In the genomic region with DNA sequence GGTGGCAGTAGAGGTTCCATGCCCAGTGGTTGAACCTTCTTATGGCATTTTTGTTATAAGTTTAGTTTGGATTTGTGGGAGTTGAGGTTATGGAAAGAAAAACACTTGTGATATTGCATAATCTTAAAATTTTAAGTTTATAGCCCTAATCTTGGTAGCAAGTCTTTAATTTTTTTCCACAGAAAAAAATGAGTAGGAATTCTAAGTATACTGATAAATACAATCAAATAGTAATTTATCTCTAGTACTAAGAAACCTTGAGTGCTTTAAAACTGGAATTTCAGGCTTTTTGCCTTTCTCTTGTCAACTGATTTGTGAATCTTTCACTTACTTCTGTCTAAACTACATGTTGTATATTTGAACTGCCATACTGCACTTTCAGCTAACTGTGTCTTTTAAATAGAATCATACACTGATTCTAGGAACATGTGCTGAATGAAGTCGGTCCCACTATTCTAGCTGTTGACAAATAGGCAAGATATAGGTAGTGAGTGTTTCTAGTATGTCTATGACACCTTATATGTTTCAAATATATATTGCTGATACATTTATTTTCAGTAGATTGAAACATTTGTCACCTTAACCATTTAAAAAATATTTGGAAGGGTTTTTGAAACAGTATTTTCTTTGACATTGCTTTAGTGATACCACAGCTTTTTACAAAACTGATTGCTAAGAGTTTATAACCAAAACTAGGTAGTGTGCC, we compare ENCODE assay signal across 1 cellular context.
TF ChIP-seq lines count a peak whose summit lies in the region.

No MANE protein-coding gene starts in this region.

TF ChIP-seq in K562, 482 proteins besides CTCF, POLR2A, EP300 and RAD21 (continues in another document):
- TF ChIP-seq ZNF316 (IDR thresholded peaks at IDR 0.05) (peak; percentile 81), CEBPG (CRISPR knock-in tag; IDR thresholded peaks at IDR 0.05) (no peak), CEBPG (tag; conservative IDR thresholded peaks at IDR 0.05 in 1 of 2, IDR thresholded peaks at IDR 0.05 in 1 of 2) (peak; percentile 61 to 87; a peak in 2 of 4 replicates), ETV1 (tag; conservative IDR thresholded peaks at IDR 0.05; ENCODE audit: low read depth) (no peak), HDGF (IDR thresholded peaks at IDR 0.05) (no peak), MAFF (IDR thresholded peaks at IDR 0.05; ENCODE audit: low read length) (no peak), SMAD4 (CRISPR knock-in tag; conservative IDR thresholded peaks at IDR 0.05) (no peak), CEBPB (tag; IDR thresholded peaks at IDR 0.05) (peak; percentile 80), MTA2 (IDR thresholded peaks at IDR 0.05; ENCODE audit: low read depth) (no peak), ZKSCAN3 (CRISPR knock-in tag; IDR thresholded peaks at IDR 0.05) (no peak), NRF1 (conservative IDR thresholded peaks at IDR 0.05 in 1 of 2, IDR thresholded peaks at IDR 0.05 in 1 of 2) (no peak), ZNF444 (CRISPR knock-in tag; IDR thresholded peaks at IDR 0.05) (no peak)
- TF ChIP-seq, protein P1, sequence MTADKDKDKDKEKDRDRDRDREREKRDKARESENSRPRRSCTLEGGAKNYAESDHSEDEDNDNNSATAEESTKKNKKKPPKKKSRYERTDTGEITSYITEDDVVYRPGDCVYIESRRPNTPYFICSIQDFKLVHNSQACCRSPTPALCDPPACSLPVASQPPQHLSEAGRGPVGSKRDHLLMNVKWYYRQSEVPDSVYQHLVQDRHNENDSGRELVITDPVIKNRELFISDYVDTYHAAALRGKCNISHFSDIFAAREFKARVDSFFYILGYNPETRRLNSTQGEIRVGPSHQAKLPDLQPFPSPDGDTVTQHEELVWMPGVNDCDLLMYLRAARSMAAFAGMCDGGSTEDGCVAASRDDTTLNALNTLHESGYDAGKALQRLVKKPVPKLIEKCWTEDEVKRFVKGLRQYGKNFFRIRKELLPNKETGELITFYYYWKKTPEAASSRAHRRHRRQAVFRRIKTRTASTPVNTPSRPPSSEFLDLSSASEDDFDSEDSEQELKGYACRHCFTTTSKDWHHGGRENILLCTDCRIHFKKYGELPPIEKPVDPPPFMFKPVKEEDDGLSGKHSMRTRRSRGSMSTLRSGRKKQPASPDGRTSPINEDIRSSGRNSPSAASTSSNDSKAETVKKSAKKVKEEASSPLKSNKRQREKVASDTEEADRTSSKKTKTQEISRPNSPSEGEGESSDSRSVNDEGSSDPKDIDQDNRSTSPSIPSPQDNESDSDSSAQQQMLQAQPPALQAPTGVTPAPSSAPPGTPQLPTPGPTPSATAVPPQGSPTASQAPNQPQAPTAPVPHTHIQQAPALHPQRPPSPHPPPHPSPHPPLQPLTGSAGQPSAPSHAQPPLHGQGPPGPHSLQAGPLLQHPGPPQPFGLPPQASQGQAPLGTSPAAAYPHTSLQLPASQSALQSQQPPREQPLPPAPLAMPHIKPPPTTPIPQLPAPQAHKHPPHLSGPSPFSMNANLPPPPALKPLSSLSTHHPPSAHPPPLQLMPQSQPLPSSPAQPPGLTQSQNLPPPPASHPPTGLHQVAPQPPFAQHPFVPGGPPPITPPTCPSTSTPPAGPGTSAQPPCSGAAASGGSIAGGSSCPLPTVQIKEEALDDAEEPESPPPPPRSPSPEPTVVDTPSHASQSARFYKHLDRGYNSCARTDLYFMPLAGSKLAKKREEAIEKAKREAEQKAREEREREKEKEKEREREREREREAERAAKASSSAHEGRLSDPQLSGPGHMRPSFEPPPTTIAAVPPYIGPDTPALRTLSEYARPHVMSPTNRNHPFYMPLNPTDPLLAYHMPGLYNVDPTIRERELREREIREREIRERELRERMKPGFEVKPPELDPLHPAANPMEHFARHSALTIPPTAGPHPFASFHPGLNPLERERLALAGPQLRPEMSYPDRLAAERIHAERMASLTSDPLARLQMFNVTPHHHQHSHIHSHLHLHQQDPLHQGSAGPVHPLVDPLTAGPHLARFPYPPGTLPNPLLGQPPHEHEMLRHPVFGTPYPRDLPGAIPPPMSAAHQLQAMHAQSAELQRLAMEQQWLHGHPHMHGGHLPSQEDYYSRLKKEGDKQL (CRISPR knock-in tag; IDR thresholded peaks at IDR 0.05; ENCODE audit: borderline replicate concordance): no peak
- TF ChIP-seq, protein P2, sequence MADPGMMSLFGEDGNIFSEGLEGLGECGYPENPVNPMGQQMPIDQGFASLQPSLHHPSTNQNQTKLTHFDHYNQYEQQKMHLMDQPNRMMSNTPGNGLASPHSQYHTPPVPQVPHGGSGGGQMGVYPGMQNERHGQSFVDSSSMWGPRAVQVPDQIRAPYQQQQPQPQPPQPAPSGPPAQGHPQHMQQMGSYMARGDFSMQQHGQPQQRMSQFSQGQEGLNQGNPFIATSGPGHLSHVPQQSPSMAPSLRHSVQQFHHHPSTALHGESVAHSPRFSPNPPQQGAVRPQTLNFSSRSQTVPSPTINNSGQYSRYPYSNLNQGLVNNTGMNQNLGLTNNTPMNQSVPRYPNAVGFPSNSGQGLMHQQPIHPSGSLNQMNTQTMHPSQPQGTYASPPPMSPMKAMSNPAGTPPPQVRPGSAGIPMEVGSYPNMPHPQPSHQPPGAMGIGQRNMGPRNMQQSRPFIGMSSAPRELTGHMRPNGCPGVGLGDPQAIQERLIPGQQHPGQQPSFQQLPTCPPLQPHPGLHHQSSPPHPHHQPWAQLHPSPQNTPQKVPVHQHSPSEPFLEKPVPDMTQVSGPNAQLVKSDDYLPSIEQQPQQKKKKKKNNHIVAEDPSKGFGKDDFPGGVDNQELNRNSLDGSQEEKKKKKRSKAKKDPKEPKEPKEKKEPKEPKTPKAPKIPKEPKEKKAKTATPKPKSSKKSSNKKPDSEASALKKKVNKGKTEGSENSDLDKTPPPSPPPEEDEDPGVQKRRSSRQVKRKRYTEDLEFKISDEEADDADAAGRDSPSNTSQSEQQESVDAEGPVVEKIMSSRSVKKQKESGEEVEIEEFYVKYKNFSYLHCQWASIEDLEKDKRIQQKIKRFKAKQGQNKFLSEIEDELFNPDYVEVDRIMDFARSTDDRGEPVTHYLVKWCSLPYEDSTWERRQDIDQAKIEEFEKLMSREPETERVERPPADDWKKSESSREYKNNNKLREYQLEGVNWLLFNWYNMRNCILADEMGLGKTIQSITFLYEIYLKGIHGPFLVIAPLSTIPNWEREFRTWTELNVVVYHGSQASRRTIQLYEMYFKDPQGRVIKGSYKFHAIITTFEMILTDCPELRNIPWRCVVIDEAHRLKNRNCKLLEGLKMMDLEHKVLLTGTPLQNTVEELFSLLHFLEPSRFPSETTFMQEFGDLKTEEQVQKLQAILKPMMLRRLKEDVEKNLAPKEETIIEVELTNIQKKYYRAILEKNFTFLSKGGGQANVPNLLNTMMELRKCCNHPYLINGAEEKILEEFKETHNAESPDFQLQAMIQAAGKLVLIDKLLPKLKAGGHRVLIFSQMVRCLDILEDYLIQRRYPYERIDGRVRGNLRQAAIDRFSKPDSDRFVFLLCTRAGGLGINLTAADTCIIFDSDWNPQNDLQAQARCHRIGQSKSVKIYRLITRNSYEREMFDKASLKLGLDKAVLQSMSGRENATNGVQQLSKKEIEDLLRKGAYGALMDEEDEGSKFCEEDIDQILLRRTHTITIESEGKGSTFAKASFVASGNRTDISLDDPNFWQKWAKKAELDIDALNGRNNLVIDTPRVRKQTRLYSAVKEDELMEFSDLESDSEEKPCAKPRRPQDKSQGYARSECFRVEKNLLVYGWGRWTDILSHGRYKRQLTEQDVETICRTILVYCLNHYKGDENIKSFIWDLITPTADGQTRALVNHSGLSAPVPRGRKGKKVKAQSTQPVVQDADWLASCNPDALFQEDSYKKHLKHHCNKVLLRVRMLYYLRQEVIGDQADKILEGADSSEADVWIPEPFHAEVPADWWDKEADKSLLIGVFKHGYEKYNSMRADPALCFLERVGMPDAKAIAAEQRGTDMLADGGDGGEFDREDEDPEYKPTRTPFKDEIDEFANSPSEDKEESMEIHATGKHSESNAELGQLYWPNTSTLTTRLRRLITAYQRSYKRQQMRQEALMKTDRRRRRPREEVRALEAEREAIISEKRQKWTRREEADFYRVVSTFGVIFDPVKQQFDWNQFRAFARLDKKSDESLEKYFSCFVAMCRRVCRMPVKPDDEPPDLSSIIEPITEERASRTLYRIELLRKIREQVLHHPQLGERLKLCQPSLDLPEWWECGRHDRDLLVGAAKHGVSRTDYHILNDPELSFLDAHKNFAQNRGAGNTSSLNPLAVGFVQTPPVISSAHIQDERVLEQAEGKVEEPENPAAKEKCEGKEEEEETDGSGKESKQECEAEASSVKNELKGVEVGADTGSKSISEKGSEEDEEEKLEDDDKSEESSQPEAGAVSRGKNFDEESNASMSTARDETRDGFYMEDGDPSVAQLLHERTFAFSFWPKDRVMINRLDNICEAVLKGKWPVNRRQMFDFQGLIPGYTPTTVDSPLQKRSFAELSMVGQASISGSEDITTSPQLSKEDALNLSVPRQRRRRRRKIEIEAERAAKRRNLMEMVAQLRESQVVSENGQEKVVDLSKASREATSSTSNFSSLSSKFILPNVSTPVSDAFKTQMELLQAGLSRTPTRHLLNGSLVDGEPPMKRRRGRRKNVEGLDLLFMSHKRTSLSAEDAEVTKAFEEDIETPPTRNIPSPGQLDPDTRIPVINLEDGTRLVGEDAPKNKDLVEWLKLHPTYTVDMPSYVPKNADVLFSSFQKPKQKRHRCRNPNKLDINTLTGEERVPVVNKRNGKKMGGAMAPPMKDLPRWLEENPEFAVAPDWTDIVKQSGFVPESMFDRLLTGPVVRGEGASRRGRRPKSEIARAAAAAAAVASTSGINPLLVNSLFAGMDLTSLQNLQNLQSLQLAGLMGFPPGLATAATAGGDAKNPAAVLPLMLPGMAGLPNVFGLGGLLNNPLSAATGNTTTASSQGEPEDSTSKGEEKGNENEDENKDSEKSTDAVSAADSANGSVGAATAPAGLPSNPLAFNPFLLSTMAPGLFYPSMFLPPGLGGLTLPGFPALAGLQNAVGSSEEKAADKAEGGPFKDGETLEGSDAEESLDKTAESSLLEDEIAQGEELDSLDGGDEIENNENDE (IDR thresholded peaks at IDR 0.05; ENCODE audit: low read depth, low read length): no peak
- TF ChIP-seq, protein P3, sequence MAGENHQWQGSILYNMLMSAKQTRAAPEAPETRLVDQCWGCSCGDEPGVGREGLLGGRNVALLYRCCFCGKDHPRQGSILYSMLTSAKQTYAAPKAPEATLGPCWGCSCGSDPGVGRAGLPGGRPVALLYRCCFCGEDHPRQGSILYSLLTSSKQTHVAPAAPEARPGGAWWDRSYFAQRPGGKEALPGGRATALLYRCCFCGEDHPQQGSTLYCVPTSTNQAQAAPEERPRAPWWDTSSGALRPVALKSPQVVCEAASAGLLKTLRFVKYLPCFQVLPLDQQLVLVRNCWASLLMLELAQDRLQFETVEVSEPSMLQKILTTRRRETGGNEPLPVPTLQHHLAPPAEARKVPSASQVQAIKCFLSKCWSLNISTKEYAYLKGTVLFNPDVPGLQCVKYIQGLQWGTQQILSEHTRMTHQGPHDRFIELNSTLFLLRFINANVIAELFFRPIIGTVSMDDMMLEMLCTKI (IDR thresholded peaks at IDR 0.05; ENCODE audit: partially characterized antibody): no peak
- TF ChIP-seq, protein P4, sequence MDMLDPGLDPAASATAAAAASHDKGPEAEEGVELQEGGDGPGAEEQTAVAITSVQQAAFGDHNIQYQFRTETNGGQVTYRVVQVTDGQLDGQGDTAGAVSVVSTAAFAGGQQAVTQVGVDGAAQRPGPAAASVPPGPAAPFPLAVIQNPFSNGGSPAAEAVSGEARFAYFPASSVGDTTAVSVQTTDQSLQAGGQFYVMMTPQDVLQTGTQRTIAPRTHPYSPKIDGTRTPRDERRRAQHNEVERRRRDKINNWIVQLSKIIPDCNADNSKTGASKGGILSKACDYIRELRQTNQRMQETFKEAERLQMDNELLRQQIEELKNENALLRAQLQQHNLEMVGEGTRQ (CRISPR knock-in tag; IDR thresholded peaks at IDR 0.05): no peak
- TF ChIP-seq, protein P5, sequence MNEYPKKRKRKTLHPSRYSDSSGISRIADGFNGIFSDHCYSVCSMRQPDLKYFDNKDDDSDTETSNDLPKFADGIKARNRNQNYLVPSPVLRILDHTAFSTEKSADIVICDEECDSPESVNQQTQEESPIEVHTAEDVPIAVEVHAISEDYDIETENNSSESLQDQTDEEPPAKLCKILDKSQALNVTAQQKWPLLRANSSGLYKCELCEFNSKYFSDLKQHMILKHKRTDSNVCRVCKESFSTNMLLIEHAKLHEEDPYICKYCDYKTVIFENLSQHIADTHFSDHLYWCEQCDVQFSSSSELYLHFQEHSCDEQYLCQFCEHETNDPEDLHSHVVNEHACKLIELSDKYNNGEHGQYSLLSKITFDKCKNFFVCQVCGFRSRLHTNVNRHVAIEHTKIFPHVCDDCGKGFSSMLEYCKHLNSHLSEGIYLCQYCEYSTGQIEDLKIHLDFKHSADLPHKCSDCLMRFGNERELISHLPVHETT (CRISPR knock-in tag; conservative IDR thresholded peaks at IDR 0.05 in 1 of 2, IDR thresholded peaks at IDR 0.05 in 1 of 2): no peak
- TF ChIP-seq, protein P6, sequence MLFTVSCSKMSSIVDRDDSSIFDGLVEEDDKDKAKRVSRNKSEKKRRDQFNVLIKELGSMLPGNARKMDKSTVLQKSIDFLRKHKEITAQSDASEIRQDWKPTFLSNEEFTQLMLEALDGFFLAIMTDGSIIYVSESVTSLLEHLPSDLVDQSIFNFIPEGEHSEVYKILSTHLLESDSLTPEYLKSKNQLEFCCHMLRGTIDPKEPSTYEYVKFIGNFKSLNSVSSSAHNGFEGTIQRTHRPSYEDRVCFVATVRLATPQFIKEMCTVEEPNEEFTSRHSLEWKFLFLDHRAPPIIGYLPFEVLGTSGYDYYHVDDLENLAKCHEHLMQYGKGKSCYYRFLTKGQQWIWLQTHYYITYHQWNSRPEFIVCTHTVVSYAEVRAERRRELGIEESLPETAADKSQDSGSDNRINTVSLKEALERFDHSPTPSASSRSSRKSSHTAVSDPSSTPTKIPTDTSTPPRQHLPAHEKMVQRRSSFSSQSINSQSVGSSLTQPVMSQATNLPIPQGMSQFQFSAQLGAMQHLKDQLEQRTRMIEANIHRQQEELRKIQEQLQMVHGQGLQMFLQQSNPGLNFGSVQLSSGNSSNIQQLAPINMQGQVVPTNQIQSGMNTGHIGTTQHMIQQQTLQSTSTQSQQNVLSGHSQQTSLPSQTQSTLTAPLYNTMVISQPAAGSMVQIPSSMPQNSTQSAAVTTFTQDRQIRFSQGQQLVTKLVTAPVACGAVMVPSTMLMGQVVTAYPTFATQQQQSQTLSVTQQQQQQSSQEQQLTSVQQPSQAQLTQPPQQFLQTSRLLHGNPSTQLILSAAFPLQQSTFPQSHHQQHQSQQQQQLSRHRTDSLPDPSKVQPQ (CRISPR knock-in tag; IDR thresholded peaks at IDR 0.05; ENCODE audit: borderline replicate concordance): no peak
- TF ChIP-seq, protein P7, sequence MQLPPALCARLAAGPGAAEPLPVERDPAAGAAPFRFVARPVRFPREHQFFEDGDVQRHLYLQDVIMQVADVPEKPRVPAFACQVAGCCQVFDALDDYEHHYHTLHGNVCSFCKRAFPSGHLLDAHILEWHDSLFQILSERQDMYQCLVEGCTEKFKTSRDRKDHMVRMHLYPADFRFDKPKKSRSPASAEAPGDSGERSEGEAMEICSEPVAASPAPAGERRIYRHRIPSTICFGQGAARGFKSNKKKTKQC (CRISPR knock-in tag; IDR thresholded peaks at IDR 0.05): no peak
